ENCODE assay signal across 27 cellular contexts in genomic region chr18:50189160-50189559, GRCh38. TPM values are rescaled to one million over a fixed set of nuclear protein-coding genes. Genes with fewer than 3 reads are reported as not detected.
DNase-seq lines count a peak whose midpoint lies in the region; ATAC-seq and TF ChIP-seq lines count a peak whose summit lies in the region.
"Had no signal": no experiment of that assay in that cellular context is flagged by ENCODE, and none has a peak within 500 bp of the region (broad histone marks: within the 10 kb centered on the region; RNA-seq: fewer than 3 reads in every experiment).

No MANE protein-coding gene starts in this region.

- no peaks in the 10 kb centered on the region for H4K20me1 ChIP-seq in OCI-LY3 (ENCODE audit: insufficient read depth, low read length)

- peaks cover 35% of the 10 kb centered on the region for H3K27me3 ChIP-seq in OCI-LY3 (ENCODE audit: low read depth, low read length)

- no peaks in the 10 kb centered on the region for H3K36me3 Mint-ChIP-seq in activated T-helper 2 cell treated with anti-CD3 and anti-CD28 coated beads, Interferon-gamma antibody, Interleukin-2, Interleukin-4, amounts not matched to agents 10 μg/mL and 5 μg/mL and 100 μg/mL, durations not matched to agents 14 hours and 24 hours and 36 hours (ENCODE audit: low read depth)
- H3K36me3 Mint-ChIP-seq: activated naive CD8-positive, alpha-beta T cell; neural progenitor cell; WTC11 had no signal

- no peak overlapping the region for H3K4me3 Mint-ChIP-seq in activated T-helper 2 cell treated with anti-CD3 and anti-CD28 coated beads, Interferon-gamma antibody, Interleukin-2, Interleukin-4, amounts not matched to agents 10 μg/mL and 5 μg/mL and 100 μg/mL, durations not matched to agents 14 hours and 24 hours and 36 hours (ENCODE audit: low read depth)
- H3K4me3 Mint-ChIP-seq: activated CD8-positive, alpha-beta T cell treated with anti-CD3 and anti-CD28 coated beads for 36 hours; activated naive CD8-positive, alpha-beta T cell; activated T-cell treated with anti-CD3 and anti-CD28 coated beads, Interleukin-2, amount 50 U/mL, for 24 hours; neural progenitor cell; T-helper 17 cell; WTC11 had no signal

- ATAC-seq in GM19328 (IDR thresholded peaks at IDR 0.05; ENCODE audit: unreplicated experiment) (peak; percentile 55), HG02938 (IDR thresholded peaks at IDR 0.05; ENCODE audit: unreplicated experiment) (peak; percentile 64), GM18858 (IDR thresholded peaks at IDR 0.05; ENCODE audit: unreplicated experiment) (no peak)
- ATAC-seq: A549; activated CD8-positive, alpha-beta T cell treated with anti-CD3 and anti-CD28 coated beads for 36 hours; left lung; psoas muscle; T-helper 17 cell; WTC11 had no signal

- intact Hi-C loops in activated T-helper 2 cell treated with anti-CD3 and anti-CD28 coated beads, Interferon-gamma antibody, Interleukin-2, Interleukin-4, amounts not matched to agents 10 μg/mL and 5 μg/mL and 100 μg/mL, durations not matched to agents 14 hours and 24 hours and 36 hours (cut with micrococcal nuclease) = no loop called here

- H3K4me1 Mint-ChIP-seq in activated T-helper 2 cell treated with anti-CD3 and anti-CD28 coated beads, Interferon-gamma antibody, Interleukin-2, Interleukin-4, amounts not matched to agents 10 μg/mL and 5 μg/mL and 100 μg/mL, durations not matched to agents 14 hours and 24 hours and 36 hours (ENCODE audit: low read depth) = peaks cover 7% of the 10 kb centered on the region

- peak; percentile 36 for DNase-seq in GM10266 (ENCODE audit: extremely low spot score)
- no peak for DNase-seq in AML-193 (lab: John Stamatoyannopoulos, UW)
- no peak for DNase-seq in activated T-helper 2 cell treated with anti-CD3 and anti-CD28 coated beads, Interferon-gamma antibody, Interleukin-2, Interleukin-4, amounts not matched to agents 10 μg/mL and 5 μg/mL and 100 μg/mL, durations not matched to agents 14 hours and 24 hours and 36 hours (ENCODE audit: low spot score)
- DNase-seq in hippocampal formation (lab: John Stamatoyannopoulos, UW) = no peak
- DNase-seq: activated CD8-positive, alpha-beta T cell treated with anti-CD3 and anti-CD28 coated beads for 36 hours; activated T-cell treated with anti-CD3 and anti-CD28 coated beads, Interleukin-2, amount 50 U/mL, for 24 hours; C1 segment of cervical spinal cord; HCEC 1CT; left lung; NCI-H1417 treated with DMSO at 0.1 percent for 48 hours; NCI-H2171; NCI-H526 treated with DMSO at 0.1 percent for 48 hours; psoas muscle; SIG-M5; stimulated activated CD4-positive, alpha-beta T cell treated with anti-CD3 and anti-CD28 coated beads, Interleukin-4, amount 100 ng/mL, for 24 hours; substantia nigra; T-helper 17 cell had no signal

- peak overlapping the region; percentile 18; the same call in 1 of the 2 replicates for H3K4me2 ChIP-seq in OCI-LY3 (ENCODE audit: low read length)
- H3K4me2 ChIP-seq: A549, neural progenitor cell, smooth muscle cell had no signal

- no peak overlapping the region for H3K9ac ChIP-seq in OCI-LY3 (ENCODE audit: low read length)
- H3K9ac ChIP-seq: neural progenitor cell had no signal

- H3K4me1 ChIP-seq in OCI-LY3 (ENCODE audit: low read length) = peaks cover 35% of the 10 kb centered on the region
- H3K4me1 ChIP-seq: A549, left lung had no signal

- peaks cover 47% of the 10 kb centered on the region for H3K27me3 Mint-ChIP-seq in activated T-helper 2 cell treated with anti-CD3 and anti-CD28 coated beads, Interferon-gamma antibody, Interleukin-2, Interleukin-4, amounts not matched to agents 10 μg/mL and 5 μg/mL and 100 μg/mL, durations not matched to agents 14 hours and 24 hours and 36 hours (ENCODE audit: low read depth)

- no peak overlapping the region for H3K4me3 ChIP-seq in OCI-LY3 (ENCODE audit: low read length)
- H3K4me3 ChIP-seq: A549, left lung, neural progenitor cell, psoas muscle, smooth muscle cell had no signal

- no peaks in the 10 kb centered on the region for H3K9me3 ChIP-seq in OCI-LY3 (ENCODE audit: insufficient read depth, low read length)
- H3K9me3 ChIP-seq: A549, left lung, psoas muscle had no signal

- H3K9me3 Mint-ChIP-seq in activated T-helper 2 cell treated with anti-CD3 and anti-CD28 coated beads, Interferon-gamma antibody, Interleukin-2, Interleukin-4, amounts not matched to agents 10 μg/mL and 5 μg/mL and 100 μg/mL, durations not matched to agents 14 hours and 24 hours and 36 hours = no peaks in the 10 kb centered on the region
- H3K9me3 Mint-ChIP-seq: activated CD8-positive, alpha-beta T cell treated with anti-CD3 and anti-CD28 coated beads for 36 hours; activated T-cell treated with anti-CD3 and anti-CD28 coated beads, Interleukin-2, amount 50 U/mL, for 24 hours; neural progenitor cell had no signal

- H3K27ac Mint-ChIP-seq in activated T-helper 2 cell treated with anti-CD3 and anti-CD28 coated beads, Interferon-gamma antibody, Interleukin-2, Interleukin-4, amounts not matched to agents 10 μg/mL and 5 μg/mL and 100 μg/mL, durations not matched to agents 14 hours and 24 hours and 36 hours = no peak overlapping the region
- H3K27ac Mint-ChIP-seq: activated CD8-positive, alpha-beta T cell treated with anti-CD3 and anti-CD28 coated beads for 36 hours; activated naive CD8-positive, alpha-beta T cell; activated T-cell treated with anti-CD3 and anti-CD28 coated beads, Interleukin-2, amount 50 U/mL, for 24 hours; neural progenitor cell; T-helper 17 cell; WTC11 had no signal

- H3K79me2 ChIP-seq in OCI-LY3 (ENCODE audit: low read length) = no peaks in the 10 kb centered on the region

- no peaks in the 10 kb centered on the region for H3K36me3 ChIP-seq in OCI-LY3 (replicated peaks; ENCODE audit: low read depth, low read length)
- H3K36me3 ChIP-seq: left lung, neural progenitor cell had no signal

- no peak for TF ChIP-seq CTCF in GM10266 (IDR thresholded peaks at IDR 0.05; ENCODE audit: control insufficient read depth, insufficient read depth, low read depth, missing control alignments)
- no peak for TF ChIP-seq CTCF in OCI-LY3 (IDR thresholded peaks at IDR 0.05; ENCODE audit: low read depth, low read length)

- H3K27ac ChIP-seq in OCI-LY3 (ENCODE audit: low read length) = no peak overlapping the region
- H3K27ac ChIP-seq: A549, left lung, neural progenitor cell, psoas muscle had no signal

- peak overlapping the region; percentile 57; the same call in 1 of the 2 replicates for H2AFZ ChIP-seq in OCI-LY3 (ENCODE audit: low read depth, low read length)
- H2AFZ ChIP-seq: neural progenitor cell had no signal

RNA-seq across cellular contexts. Expression of gene MYO5B, which starts 5.8 kb away (rescaled TPM):
- not detected in 2 replicates for total RNA-seq in activated T-helper 2 cell treated with anti-CD3 and anti-CD28 coated beads, Interferon-gamma antibody, Interleukin-2, Interleukin-4, amounts not matched to agents 10 μg/mL and 5 μg/mL and 100 μg/mL, durations not matched to agents 14 hours and 24 hours and 36 hours
- total RNA-seq: G401 had no signal
